ENCODE assay signal across 15 cellular contexts in genomic region chr5:154244476-154244875, GRCh38.
"Had no signal": no experiment of that assay in that cellular context is flagged by ENCODE, and none has a peak within 500 bp of the region (broad histone marks: within the 10 kb centered on the region; RNA-seq: fewer than 3 reads in every experiment).

No MANE protein-coding gene starts in this region.

- H3K9me3 Mint-ChIP-seq: central memory CD8-positive, alpha-beta T cell had no signal

- H3K4me3 Mint-ChIP-seq: activated naive CD8-positive, alpha-beta T cell treated with anti-CD3 and anti-CD28 coated beads for 36 hours; central memory CD8-positive, alpha-beta T cell; WTC11 had no signal

- H3K27ac Mint-ChIP-seq: activated naive CD8-positive, alpha-beta T cell treated with anti-CD3 and anti-CD28 coated beads for 36 hours; WTC11 had no signal

- H3K27me3 ChIP-seq: brain microvascular endothelial cell, esophagus squamous epithelium, pancreas, transverse colon had no signal

- FAIRE-seq: pancreas had no signal

- H3K9me3 ChIP-seq: esophagus squamous epithelium, pancreas, transverse colon had no signal

- H3K4me3 ChIP-seq: coronary artery, esophagus squamous epithelium, pancreas, transverse colon had no signal

- ATAC-seq: pancreas, sciatic nerve, WTC11 had no signal

- DNase-seq: activated CD4-positive, alpha-beta T cell treated with anti-CD3 and anti-CD28 coated beads for 4 hours; activated naive CD8-positive, alpha-beta T cell treated with anti-CD3 and anti-CD28 coated beads for 36 hours; amygdala; brain microvascular endothelial cell; esophagus squamous epithelium; mesendoderm; pancreas; stimulated activated CD4-positive, alpha-beta T cell treated with anti-CD3 and anti-CD28 coated beads, Interleukin-2, amount 100 ng/mL, for 24 hours; substantia nigra; T-helper 2 cell; transverse colon had no signal

- H3K27me3 Mint-ChIP-seq: activated naive CD8-positive, alpha-beta T cell treated with anti-CD3 and anti-CD28 coated beads for 36 hours; central memory CD8-positive, alpha-beta T cell had no signal

- H3K36me3 Mint-ChIP-seq: activated naive CD8-positive, alpha-beta T cell treated with anti-CD3 and anti-CD28 coated beads for 36 hours; WTC11 had no signal

- H3K27ac ChIP-seq: brain microvascular endothelial cell, coronary artery, esophagus squamous epithelium, pancreas, transverse colon had no signal

- H3K36me3 ChIP-seq: brain microvascular endothelial cell, esophagus squamous epithelium, pancreas, transverse colon had no signal
